13 cellular contexts compared by ENCODE assay signal in the genomic region with DNA sequence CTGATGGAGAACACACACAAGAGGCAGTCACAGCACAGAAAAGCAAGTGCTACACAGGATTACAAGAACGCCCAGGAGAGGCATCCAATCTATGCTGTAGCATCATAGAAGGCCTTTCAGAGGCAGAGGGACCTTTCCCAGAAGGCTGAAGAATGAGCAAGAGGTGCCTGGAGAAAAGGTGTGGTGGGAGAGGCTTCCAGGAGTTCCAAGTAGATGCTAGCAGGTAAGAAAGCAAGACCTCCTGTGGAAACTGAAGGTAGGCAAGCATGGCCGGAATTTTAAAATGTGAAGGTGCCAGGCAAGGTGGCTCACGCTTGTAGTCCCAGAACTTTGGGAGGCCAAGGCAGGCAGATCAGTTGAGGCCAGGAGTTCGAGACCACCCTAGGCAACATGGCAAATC. TPM values are rescaled to one million over a fixed set of nuclear protein-coding genes. Genes with fewer than 3 reads are reported as not detected.
DNase-seq lines count a peak whose midpoint lies in the region; ATAC-seq and TF ChIP-seq lines count a peak whose summit lies in the region.
"Had no signal": no experiment of that assay in that cellular context is flagged by ENCODE, and none has a peak within 500 bp of the region (broad histone marks: within the 10 kb centered on the region; RNA-seq: fewer than 3 reads in every experiment).

No MANE protein-coding gene starts in this region.

- H3K14ac ChIP-seq in IMR-90 (replicated peaks; ENCODE audit: low read depth, low read length), result peak overlapping the region; percentile 41

- no peak overlapping the region; the same call in 1 of the 2 replicates for H4K91ac ChIP-seq in IMR-90 (ENCODE audit: insufficient read depth, low read depth, low read length)

- H4K5ac ChIP-seq in IMR-90 (ENCODE audit: low read depth, low read length), result peak overlapping the region; percentile 43

- BruUV-seq in IMR-90 (replicated peaks; lab: Mats Ljungman, UMichigan), result no TSS peak

- peaks cover 65% of the 10 kb centered on the region for H3K4me1 Mint-ChIP-seq in osteocyte (ENCODE audit: unreplicated experiment)

- TF ChIP-seq RAD21 in IMR-90 (IDR thresholded peaks at IDR 0.05; ENCODE audit: low read length), result no peak

- peak overlapping the region; percentile 72 for H2AK5ac ChIP-seq in IMR-90 (ENCODE audit: low read depth, low read length)

- peaks cover 19 to 53% (median 31%) of the 10 kb centered on the region in 11 experiments; a peak in 21 of 22 replicates for H3K36me3 ChIP-seq in BLaER1 treated with 17β-estradiol and CSF1 and Interleukin-3, amounts not matched to agents 10 nM and 100 nM
- H3K36me3 ChIP-seq in IMR-90 (ENCODE audit: control insufficient read depth, insufficient read depth, low read length) (peaks cover 2% of the 10 kb centered on the region; the same call in 1 of the 2 replicates), ovary (no peaks in the 10 kb centered on the region), SJCRH30 (no peaks in the 10 kb centered on the region)

- dilution Hi-C loops in IMR-90 (cut with HindIII; ENCODE audit: low sequenced_read_pairs, unreplicated experiment), result no loop called here

- TF ChIP-seq POLR2A in IMR-90 (IDR thresholded peaks at IDR 0.05; ENCODE audit: low read depth, low read length) (no peak), ovary (IDR thresholded peaks at IDR 0.05) (no peak)

- peaks cover 7% of the 10 kb centered on the region for H3K36me3 Mint-ChIP-seq in osteocyte (ENCODE audit: unreplicated experiment)

- H3K27ac Mint-ChIP-seq in osteocyte (ENCODE audit: unreplicated experiment), result peak overlapping the region; percentile 91

- CTCF ChIA-PET in IMR-90 (lab: Yijun Ruan, JAX), result no interaction called here

- 80% methylated on average over 2 of the region's 4 CpGs; no CpG with 5 or more reads in 1 of the 2 experiments for WGBS in IMR-90 (ENCODE audit: extremely low coverage in 2 of 2, insufficient read length in 1 of 2), 2 experiments
- WGBS in ovary, 3 donors, result 90 to 93% (median 92%) methylated on average over 4 of the region's 4 CpGs

- H2BK120ac ChIP-seq in IMR-90 (ENCODE audit: low read depth, low read length), result peak overlapping the region; percentile 13; the same call in 1 of the 2 replicates

- peak overlapping the region; percentile 53; the same call in 1 of the 3 replicates for H2BK15ac ChIP-seq in IMR-90 (ENCODE audit: low read depth, low read length)

- H3K9me3 Mint-ChIP-seq in osteocyte (ENCODE audit: unreplicated experiment), result no peaks in the 10 kb centered on the region

- no peak for TF ChIP-seq CTCF in IMR-90 (conservative IDR thresholded peaks at IDR 0.05; ENCODE audit: low read depth, low read length)
- TF ChIP-seq CTCF in coronary artery (IDR thresholded peaks at IDR 0.05), result no peak
- TF ChIP-seq CTCF in osteocyte (IDR thresholded peaks at IDR 0.05), result no peak
- no peak for TF ChIP-seq CTCF in ovary (IDR thresholded peaks at IDR 0.05)

- peak overlapping the region; percentile 27; the same call in 1 of the 2 replicates for H3K56ac ChIP-seq in IMR-90 (ENCODE audit: extremely low read depth, insufficient read depth, low read length)

- ATAC-seq in IMR-90 (ENCODE audit: low read depth) (no peak), GM18868 (IDR thresholded peaks at IDR 0.05; ENCODE audit: unreplicated experiment) (no peak)

- peak overlapping the region; percentile 75 to 96 (median 87) for H3K4me2 ChIP-seq in BLaER1 treated with 17β-estradiol and CSF1 and Interleukin-3, amounts not matched to agents 10 nM and 100 nM
- H3K4me2 ChIP-seq in IMR-90 (ENCODE audit: low read depth, low read length), result peak overlapping the region; percentile 90

- DNase-seq in IMR-90, result no peak
- no peak for DNase-seq in coronary artery (ENCODE audit: low spot score)
- no peak for DNase-seq in osteocyte (ENCODE audit: extremely low spot score, unreplicated experiment)
- DNase-seq in glomerular visceral epithelial cell (ENCODE audit: extremely low spot score), result no peak
- no peak for DNase-seq in ovary
- DNase-seq in SJCRH30, result no peak
- DNase-seq: activated gamma-delta T cell treated with Interleukin-2 at 50 U/mL for 16 hours; H7; Kasumi-1; SHP77; stimulated activated CD4-positive, alpha-beta T cell treated with anti-CD3 and anti-CD28 coated beads, Interleukin-1b, Interleukin-23, amount 100 ng/mL, for 48 hours had no signal

- H3K4me3 ChIP-seq in BLaER1 treated with 17β-estradiol and CSF1 and Interleukin-3, amounts not matched to agents 10 nM and 100 nM, result peak overlapping the region; percentile 90 to 98 (median 94)
- H3K4me3 ChIP-seq in IMR-90 (ENCODE audit: insufficient read depth, low read depth, low read length) (peak overlapping the region; percentile 10; the same call in 1 of the 2 replicates), coronary artery (peak overlapping the region; percentile 88), ovary (no peak overlapping the region), SJCRH30 (no peak overlapping the region)

- peak overlapping the region; percentile 66 for H2BK20ac ChIP-seq in IMR-90 (ENCODE audit: low read depth, low read length)

- H3K18ac ChIP-seq in IMR-90 (ENCODE audit: low read depth, low read length), result peak overlapping the region; percentile 74

- peak overlapping the region; percentile 43 for H2AK9ac ChIP-seq in IMR-90 (replicated peaks; ENCODE audit: low read depth, low read length, poor library complexity)

- H4K20me1 ChIP-seq in BLaER1 treated with 17β-estradiol and CSF1 and Interleukin-3, amounts not matched to agents 10 nM and 100 nM, result peaks cover 52 to 67% (median 57%) of the 10 kb centered on the region in 11 experiments
- peaks cover 64% of the 10 kb centered on the region for H4K20me1 ChIP-seq in IMR-90 (ENCODE audit: insufficient read depth, low read length)

- H2BK5ac ChIP-seq in IMR-90 (ENCODE audit: low read depth, low read length, poor library complexity, severe bottlenecking), result peak overlapping the region; percentile 89

- peak overlapping the region; percentile 94 for H3K4me3 Mint-ChIP-seq in osteocyte (ENCODE audit: unreplicated experiment)

- H3K23ac ChIP-seq in IMR-90 (ENCODE audit: low read depth, low read length), result peak overlapping the region; percentile 57

- H3K27me3 ChIP-seq in BLaER1 treated with 17β-estradiol and CSF1 and Interleukin-3, amounts not matched to agents 10 nM and 100 nM, result no peaks in the 10 kb centered on the region
- H3K27me3 ChIP-seq in IMR-90 (ENCODE audit: control insufficient read depth, insufficient read depth, low read length) (no peaks in the 10 kb centered on the region), ovary (no peaks in the 10 kb centered on the region), SJCRH30 (no peaks in the 10 kb centered on the region)

- peak overlapping the region in 10 of 11 experiments; percentile 84 to 94 (median 92); a peak in 17 of 22 replicates for H3K27ac ChIP-seq in BLaER1 treated with 17β-estradiol and CSF1 and Interleukin-3, amounts not matched to agents 10 nM and 100 nM
- H3K27ac ChIP-seq in IMR-90 (ENCODE audit: insufficient read depth, low read length), result peak overlapping the region; percentile 56
- H3K27ac ChIP-seq in coronary artery, result peak overlapping the region; percentile 38 to 77
- no peak overlapping the region for H3K27ac ChIP-seq in ovary
- no peak overlapping the region for H3K27ac ChIP-seq in SJCRH30

- H3K4ac ChIP-seq in IMR-90 (ENCODE audit: low read depth, low read length), result peak overlapping the region; percentile 69

- H4K8ac ChIP-seq in IMR-90 (ENCODE audit: low read depth in 2 of 2, low read length in 2 of 2), result peak overlapping the region; percentile 42 to 67; a peak in 3 of 4 replicates

- H3K27me3 Mint-ChIP-seq in osteocyte (ENCODE audit: unreplicated experiment), result no peaks in the 10 kb centered on the region

- peaks cover 36% of the 10 kb centered on the region for H3K9me1 ChIP-seq in IMR-90 (ENCODE audit: insufficient read depth, low read length)

- POLR2A ChIA-PET in IMR-90 (lab: Charles Lee; ENCODE audit: unreplicated experiment), result no interaction called here

- no peaks in the 10 kb centered on the region for H3K9me3 ChIP-seq in BLaER1 treated with 17β-estradiol and CSF1 and Interleukin-3, amounts not matched to agents 10 nM and 100 nM (replicated peaks in 1 of 11)
- H3K9me3 ChIP-seq in IMR-90 (ENCODE audit: control insufficient read depth, insufficient read depth, low read length), result no peaks in the 10 kb centered on the region
- no peaks in the 10 kb centered on the region for H3K9me3 ChIP-seq in ovary
- no peaks in the 10 kb centered on the region for H3K9me3 ChIP-seq in SJCRH30 (replicated peaks)

- no peak overlapping the region for H2AFZ ChIP-seq in IMR-90 (replicated peaks; ENCODE audit: low read length, poor library complexity)

- no peak for TF ChIP-seq EP300 in ovary (IDR thresholded peaks at IDR 0.05)

- intact Hi-C loops in IMR-90 (cut with micrococcal nuclease), result loop anchor here (5.0 kb wide), 1 partner anchor 36 kb away; no protein-coding TSS in a partner anchor
- intact Hi-C loops in ovary (cut with DNase I), result no loop called here

- H3K4me1 ChIP-seq in BLaER1 treated with 17β-estradiol and CSF1 and Interleukin-3, amounts not matched to agents 10 nM and 100 nM, result peaks cover 77 to 84% (median 81%) of the 10 kb centered on the region in 10 experiments
- H3K4me1 ChIP-seq in IMR-90 (ENCODE audit: control insufficient read depth, insufficient read depth, low read length) (peaks cover 30% of the 10 kb centered on the region), ovary (ENCODE audit: insufficient read depth) (peaks cover 6% of the 10 kb centered on the region), SJCRH30 (no peaks in the 10 kb centered on the region)

- H3K79me1 ChIP-seq in IMR-90 (ENCODE audit: low read depth in 1 of 2, low read length in 2 of 2), result peaks cover 9 to 66% of the 10 kb centered on the region in 2 experiments; a peak in 3 of 4 replicates

- H3K9ac ChIP-seq in BLaER1 treated with 17β-estradiol and CSF1 and Interleukin-3, amounts not matched to agents 10 nM and 100 nM, result peak overlapping the region; percentile 92 to 97 (median 94); a peak in 20 of 22 replicates
- H3K9ac ChIP-seq in IMR-90 (ENCODE audit: low read depth, low read length), result peak overlapping the region; percentile 97

- in situ Hi-C loops in IMR-90 (cut with MboI; ENCODE audit: low sequenced_read_pairs), result no loop called here

TF ChIP-seq in IMR-90, 13 proteins besides CTCF, POLR2A, EP300 and RAD21 (continues in another document):
- TF ChIP-seq CHD1 (IDR thresholded peaks at IDR 0.05; ENCODE audit: low read depth, low read length) (no peak), BHLHE40 (IDR thresholded peaks at IDR 0.05; ENCODE audit: low read depth, low read length) (no peak), FOS (IDR thresholded peaks at IDR 0.05; ENCODE audit: low read depth, low read length) (no peak)

RNA-seq across cellular contexts. Expression of gene ARHGAP17, which starts 2.1 kb away (rescaled TPM):
- 27.6 and 29.4 TPM in 2 replicates for total RNA-seq in IMR-90 (2012; rRNA removed)
- 60.1 and 65.0 TPM in 2 replicates for polyA plus RNA-seq in IMR-90 (2012; rRNA removed)
- polyA plus RNA-seq in IMR-90 (2012; cell fraction: cytosol; rRNA removed), result 40.0 and 40.7 TPM in 2 replicates
- 81.6 and 132 TPM in 2 replicates for polyA plus RNA-seq in IMR-90 (2012; cell fraction: nucleus; rRNA removed; ENCODE audit: low replicate concordance)
- 93.4 and 97.3 TPM in 2 replicates for total RNA-seq in osteocyte
- 10 to 100 TPM; 26.8 to 63.8 (median 56.5) TPM for total RNA-seq in ovary
- 100 to 1,000 TPM in 1 of 2 donors, 10 to 100 TPM in 1; 26.0 to 113 TPM for polyA plus RNA-seq in ovary
- total RNA-seq in SJCRH30 (2014; rRNA removed; shearing (Covaris generic)), result 24.6 and 25.0 TPM in 2 replicates

Comparison
In these comparisons a context has a peak if more than half of its experiments do, and no peak if none do; other contexts are left out.
1. H3K27ac ChIP-seq: peak in BLaER1 treated with 17β-estradiol and CSF1 and Interleukin-3, amounts not matched to agents 10 nM and 100 nM (10 of 11), IMR-90 (single experiment) and coronary artery (2 of 2); none in ovary (0 of 2) and SJCRH30 (single experiment).
2. H3K4me3 ChIP-seq: peak in BLaER1 treated with 17β-estradiol and CSF1 and Interleukin-3, amounts not matched to agents 10 nM and 100 nM (10 of 10), IMR-90 (single experiment) and coronary artery (single experiment); none in ovary (single experiment) and SJCRH30 (single experiment).